ENCODE assay signal across 24 cellular contexts in the genomic region with DNA sequence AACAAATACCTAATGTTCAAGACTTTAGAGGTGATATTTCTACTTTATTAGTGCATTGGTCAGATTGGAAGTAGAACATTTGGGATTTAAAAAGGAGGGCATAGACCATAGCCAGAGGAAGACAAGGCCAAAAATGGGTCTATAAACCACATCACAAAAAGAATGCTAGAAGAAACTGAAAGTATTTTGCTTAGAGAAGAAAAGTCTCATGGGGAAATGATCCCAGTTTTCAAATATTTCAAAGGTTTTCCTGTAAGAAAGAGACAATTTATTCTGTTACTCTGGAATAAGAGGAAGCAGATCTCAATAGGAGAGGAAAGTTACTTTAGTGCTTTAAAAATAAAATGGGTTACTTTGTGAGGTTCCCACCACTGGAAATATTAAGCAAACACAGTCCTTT.
DNase-seq lines count a peak whose midpoint lies in the region; ATAC-seq and TF ChIP-seq lines count a peak whose summit lies in the region.
"Had no signal": no experiment of that assay in that cellular context is flagged by ENCODE, and none has a peak within 500 bp of the region (broad histone marks: within the 10 kb centered on the region; RNA-seq: fewer than 3 reads in every experiment).

No MANE protein-coding gene starts in this region.

- peak overlapping the region in 1 of 5 donors; percentile 68 for H3K9ac ChIP-seq in subcutaneous abdominal adipose tissue (ENCODE audit: low read length in 5 of 5)

- intact Hi-C loops in lower lobe of right lung (cut with DNase I), result no loop called here

- peaks cover 6% of the 10 kb centered on the region for H3K4me1 ChIP-seq in lower lobe of right lung
- H3K4me1 ChIP-seq in subcutaneous abdominal adipose tissue (ENCODE audit: control insufficient read depth in 5 of 5, insufficient read depth in 5 of 5, low read length in 5 of 5), result peaks cover 4 to 18% (median 12%) of the 10 kb centered on the region in 5 donors
- H3K4me1 ChIP-seq: left lung, right lobe of liver had no signal

- TF ChIP-seq CTCF in AG10803 (conservative IDR thresholded peaks at IDR 0.05; ENCODE audit: low read length) (no peak), lower lobe of right lung (IDR thresholded peaks at IDR 0.05) (no peak)

- H3K27ac ChIP-seq in caudate nucleus (ENCODE audit: low read depth, low read length) (peak overlapping the region; percentile 46), lower lobe of right lung (peak overlapping the region; percentile 5), subcutaneous abdominal adipose tissue (ENCODE audit: low read depth, low read length) (peak overlapping the region; percentile 22)
- H3K27ac ChIP-seq: left lung, neutrophil, right lobe of liver, SK-N-MC had no signal

- H3K27me3 ChIP-seq in lower lobe of right lung (ENCODE audit: low read depth), result no peaks in the 10 kb centered on the region
- no peaks in the 10 kb centered on the region for H3K27me3 ChIP-seq in subcutaneous abdominal adipose tissue (ENCODE audit: control insufficient read depth in 5 of 5, insufficient read depth in 4 of 5, low read length in 5 of 5)
- H3K27me3 ChIP-seq: left lung, right lobe of liver, upper lobe of left lung had no signal

- H3K36me3 ChIP-seq in lower lobe of right lung (no peaks in the 10 kb centered on the region), subcutaneous abdominal adipose tissue (ENCODE audit: control insufficient read depth in 5 of 5, insufficient read depth in 5 of 5, low read length in 5 of 5) (peaks cover 0 to 6% (median 2%) of the 10 kb centered on the region in 5 donors)
- H3K36me3 ChIP-seq: left lung, neutrophil, right lobe of liver, upper lobe of left lung had no signal

- H3K9me3 ChIP-seq in lower lobe of right lung, result no peaks in the 10 kb centered on the region
- H3K9me3 ChIP-seq in subcutaneous abdominal adipose tissue (ENCODE audit: control insufficient read depth in 5 of 5, low read length in 5 of 5), result no peaks in the 10 kb centered on the region
- H3K9me3 ChIP-seq: left lung, neutrophil, right lobe of liver, upper lobe of left lung had no signal

- no peak for ATAC-seq in lower lobe of right lung
- no peak for ATAC-seq in HG03175 (IDR thresholded peaks at IDR 0.05; ENCODE audit: unreplicated experiment)
- no peak for ATAC-seq in GM18498 (IDR thresholded peaks at IDR 0.05; ENCODE audit: unreplicated experiment)
- ATAC-seq: CD8-positive, alpha-beta T cell; left lung; right lobe of liver had no signal

- H3K4me3 ChIP-seq in AG10803 (ENCODE audit: low read length) (no peak overlapping the region), lower lobe of right lung (no peak overlapping the region), subcutaneous abdominal adipose tissue (ENCODE audit: low read depth in 1 of 5, low read length in 5 of 5) (no peak overlapping the region)
- H3K4me3 ChIP-seq: left lung, right lobe of liver, SK-N-MC, upper lobe of left lung had no signal

- DNase-seq in AG10803 (ENCODE audit: low read depth), result peak; percentile 33
- DNase-seq in caudate nucleus (lab: John Stamatoyannopoulos, UW), result no peak
- DNase-seq in lower lobe of right lung, result no peak
- no peak for DNase-seq in glomerular visceral epithelial cell (ENCODE audit: extremely low spot score)
- DNase-seq in HPDE6-E6E7 (ENCODE audit: extremely low spot score), result no peak
- DNase-seq: activated CD4-positive, alpha-beta T cell treated with anti-CD3 and anti-CD28 coated beads, Interleukin-2, amount 50 U/mL, for 48 hours; activated naive CD4-positive, alpha-beta T cell treated with anti-CD3 and anti-CD28 coated beads for 36 hours; AML-193; CD8-positive, alpha-beta T cell; cerebellar nuclear complex; KG1; left lung; NCI-H1092 treated with DMSO at 0.1 percent for 48 hours; NCI-H187 treated with DMSO at 0.1 percent for 48 hours; NCI-H524; OCI-M1; right lobe of liver; stimulated activated CD4-positive, alpha-beta T cell treated with anti-CD3 and anti-CD28 coated beads, Interleukin-4, amount 100 ng/mL, for 24 hours; upper lobe of left lung had no signal
